15 cellular contexts compared by ENCODE assay signal in genomic region chr6:3868544-3868943, GRCh38. TPM values are rescaled to one million over a fixed set of nuclear protein-coding genes. Genes with fewer than 3 reads are reported as not detected.
A peak's percentile ranks its signal among the peaks of the same experiment; 100 is the strongest.
DNase-seq lines count a peak whose midpoint lies in the region; ATAC-seq, FAIRE-seq and TF ChIP-seq lines count a peak whose summit lies in the region.
"Had no signal": no experiment of that assay in that cellular context is flagged by ENCODE, and none has a peak within 500 bp of the region (broad histone marks: within the 10 kb centered on the region; RNA-seq: fewer than 3 reads in every experiment).

No MANE protein-coding gene starts in this region.

- peaks cover 6% of the 10 kb centered on the region for H3K27me3 Mint-ChIP-seq in activated CD4-positive, alpha-beta T cell treated with anti-CD3 and anti-CD28 coated beads, Interleukin-2, amount 10 ng/mL, durations not matched to agents 7 days and 5 days

- H3K27me3 ChIP-seq in SK-N-SH (ENCODE audit: insufficient read depth) (no peaks in the 10 kb centered on the region), pancreas (no peaks in the 10 kb centered on the region)
- H3K27me3 ChIP-seq: upper lobe of right lung had no signal

- H3K27ac Mint-ChIP-seq in activated CD4-positive, alpha-beta T cell treated with anti-CD3 and anti-CD28 coated beads, Interleukin-2, amount 10 ng/mL, durations not matched to agents 7 days and 5 days = peak overlapping the region; percentile 67

- H4K20me1 ChIP-seq in SK-N-SH (ENCODE audit: insufficient read depth) = no peaks in the 10 kb centered on the region

- no peaks in the 10 kb centered on the region for H3K9me2 ChIP-seq in SK-N-SH

- H3K9me3 Mint-ChIP-seq in activated CD4-positive, alpha-beta T cell treated with anti-CD3 and anti-CD28 coated beads, Interleukin-2, amount 10 ng/mL, durations not matched to agents 7 days and 5 days = peaks cover 2% of the 10 kb centered on the region
- H3K9me3 Mint-ChIP-seq: central memory CD8-positive, alpha-beta T cell had no signal

- H3K4me3 Mint-ChIP-seq in activated CD4-positive, alpha-beta T cell treated with anti-CD3 and anti-CD28 coated beads, Interleukin-2, amount 10 ng/mL, durations not matched to agents 7 days and 5 days = no peak overlapping the region
- H3K4me3 Mint-ChIP-seq: central memory CD8-positive, alpha-beta T cell had no signal

- 0 out of 2 replicates have a peak overlapping the region, but pooled peaks have one; percentile 6 for H3K4me2 ChIP-seq in SK-N-SH

- POLR2A ChIA-PET in activated CD4-positive, alpha-beta T cell treated with anti-CD3 and anti-CD28 coated beads, Interleukin-2, amount 10 ng/mL, durations not matched to agents 7 days and 5 days (lab: Charles Lee) = no interaction called here
- POLR2A ChIA-PET in SK-N-SH (lab: Yijun Ruan, JAX) = no interaction called here

- TF ChIP-seq CTCF in SK-N-SH (IDR thresholded peaks at IDR 0.05) (no peak), fibroblast of mammary gland (conservative IDR thresholded peaks at IDR 0.05; ENCODE audit: control insufficient read depth, insufficient read depth, low read depth, low read length) (no peak), pancreas (IDR thresholded peaks at IDR 0.05) (no peak)

- no peak overlapping the region for H2AFZ ChIP-seq in SK-N-SH (ENCODE audit: low read depth)

- 77% methylated on average over 7 of the region's 7 CpGs for WGBS in SK-N-SH (ENCODE audit: low lambda C conversion rate)
- WGBS in pancreas, 2 donors = 89 to 93% methylated on average over 7 of the region's 7 CpGs

- no peak for TF ChIP-seq EP300 in SK-N-SH (IDR thresholded peaks at IDR 0.05; ENCODE audit: borderline replicate concordance in 1 of 2, low read depth in 1 of 2, low read length in 1 of 2)

- H3K9me3 ChIP-seq in SK-N-SH (no peaks in the 10 kb centered on the region), pancreas (no peaks in the 10 kb centered on the region)
- H3K9me3 ChIP-seq: upper lobe of right lung had no signal

- no peaks in the 10 kb centered on the region for H3K79me2 ChIP-seq in SK-N-SH (ENCODE audit: insufficient read depth)

- H3K4me1 ChIP-seq in SK-N-SH (ENCODE audit: control insufficient read depth in 1 of 2, insufficient read depth in 2 of 2, low read depth in 1 of 2, low read length in 1 of 2) = no peaks in the 10 kb centered on the region
- H3K4me1 ChIP-seq in pancreas = peaks cover 9 to 12% (median 10%) of the 10 kb centered on the region in 3 donors
- H3K4me1 ChIP-seq: upper lobe of right lung had no signal

- no peak overlapping the region for H3K9ac ChIP-seq in SK-N-SH

- no peaks in the 10 kb centered on the region for H3F3A ChIP-seq in SK-N-SH (replicated peaks; ENCODE audit: insufficient read depth)

- TF ChIP-seq RAD21 in SK-N-SH (IDR thresholded peaks at IDR 0.05; ENCODE audit: low read length) = no peak

- CTCF ChIA-PET in activated CD4-positive, alpha-beta T cell treated with anti-CD3 and anti-CD28 coated beads, Interleukin-2, amount 10 ng/mL, durations not matched to agents 7 days and 5 days (lab: Charles Lee) = interaction anchor here (4.0 kb wide), 1 partner anchor 19 kb away, joined by 33 read pairs; the partner anchor contains the start of gene FAM50B
- CTCF ChIA-PET in SK-N-SH (lab: Yijun Ruan, JAX) = interaction anchor here (1.7 kb wide), 1 partner anchor 20 kb away, joined by 7 read pairs; the partner anchor contains the start of gene FAM50B

- H3K36me3 ChIP-seq in SK-N-SH (replicated peaks in 1 of 2; ENCODE audit: control insufficient read depth in 1 of 2, insufficient read depth in 2 of 2, low read length in 1 of 2) (no peaks in the 10 kb centered on the region), pancreas (no peaks in the 10 kb centered on the region)
- H3K36me3 ChIP-seq: upper lobe of right lung had no signal

- H3K27ac ChIP-seq in SK-N-SH (ENCODE audit: low read depth in 2 of 2, low read length in 1 of 2) (no peak overlapping the region), pancreas (no peak overlapping the region)
- H3K27ac ChIP-seq: epithelial cell of prostate, upper lobe of right lung had no signal

- DNase-seq in activated CD4-positive, alpha-beta T cell treated with anti-CD3 and anti-CD28 coated beads, Interleukin-2, amount 10 ng/mL, durations not matched to agents 7 days and 5 days = no peak
- DNase-seq in activated CD4-positive, alpha-beta T cell treated with anti-CD3 and anti-CD28 coated beads for 48 hours = no peak
- DNase-seq in SK-N-SH (no peak), fibroblast of mammary gland (ENCODE audit: low read depth) (peak; percentile 75), pancreas (no peak)
- peak; percentile 20 for DNase-seq in stimulated activated CD8-positive, alpha-beta memory T cell treated with anti-CD3 and anti-CD28 coated beads, Interleukin-4, amount 100 ng/mL, for 48 hours
- DNase-seq in stimulated activated CD4-positive, alpha-beta T cell treated with anti-CD3 and anti-CD28 coated beads, Interleukin-2, amount 100 ng/mL, for 48 hours = no peak
- DNase-seq: ACHN; activated naive CD4-positive, alpha-beta T cell treated with anti-CD3 and anti-CD28 coated beads, Interleukin-2, amount 50 U/mL, for 16 hours; DMS79; upper lobe of right lung had no signal

- intact Hi-C loops in pancreas (cut with DNase I) = no loop called here

- no peaks in the 10 kb centered on the region for H3K36me3 Mint-ChIP-seq in activated CD4-positive, alpha-beta T cell treated with anti-CD3 and anti-CD28 coated beads, Interleukin-2, amount 10 ng/mL, durations not matched to agents 7 days and 5 days (ENCODE audit: low read depth)

- H3K4me1 Mint-ChIP-seq in activated CD4-positive, alpha-beta T cell treated with anti-CD3 and anti-CD28 coated beads, Interleukin-2, amount 10 ng/mL, durations not matched to agents 7 days and 5 days = peaks cover 24% of the 10 kb centered on the region

- no peak for ATAC-seq in HG03139 (IDR thresholded peaks at IDR 0.05; ENCODE audit: unreplicated experiment)
- no peak for ATAC-seq in pancreas
- ATAC-seq: GM12878, upper lobe of right lung had no signal

- no peak overlapping the region for H3K4me3 ChIP-seq in SK-N-SH (ENCODE audit: low read depth in 2 of 2, low read length in 1 of 2)
- no peak overlapping the region for H3K4me3 ChIP-seq in fibroblast of mammary gland (ENCODE audit: control insufficient read depth, low read depth, low read length)
- no peak overlapping the region for H3K4me3 ChIP-seq in pancreas
- H3K4me3 ChIP-seq: GM12878, upper lobe of right lung had no signal

- FAIRE-seq in pancreas (lab: Jason Lieb, UNC) = no peak
- FAIRE-seq: GM12878 had no signal

TF ChIP-seq in SK-N-SH, 30 proteins besides CTCF, POLR2A, EP300 and RAD21:
- TF ChIP-seq TCF12 (IDR thresholded peaks at IDR 0.05) (no peak), EZH2phosphoT487 (IDR thresholded peaks at IDR 0.05; ENCODE audit: borderline replicate concordance, low read depth) (no peak)

RNA-seq across cellular contexts. Expression of gene FAM50B, which starts 19.4 kb away (rescaled TPM):
- 10 to 100 TPM; 12.0 to 12.7 TPM for total RNA-seq in activated CD4-positive, alpha-beta T cell treated with anti-CD3 and anti-CD28 coated beads, Interleukin-2, amount 10 ng/mL, durations not matched to agents 7 days and 5 days
- polyA plus RNA-seq in SK-N-SH (2012; rRNA removed) (12.9 and 13.8 TPM in 2 replicates), pancreas (1 to 10 TPM; 4.1 to 9.7 TPM)
- polyA plus RNA-seq in SK-N-SH (2012; cell fraction: cytosol; rRNA removed) = 8.0 and 10.9 TPM in 2 replicates
- 8.0 and 8.2 TPM in 2 replicates for polyA plus RNA-seq in SK-N-SH (2012; cell fraction: nucleus; rRNA removed)
- 1 to 10 TPM; 3.6 to 8.7 (median 5.9) TPM for total RNA-seq in pancreas

Comparison
In these comparisons a context has a peak if more than half of its experiments do, and no peak if none do; other contexts are left out.
1. DNase-seq: peak in fibroblast of mammary gland (single experiment) and stimulated activated CD8-positive, alpha-beta memory T cell treated with anti-CD3 and anti-CD28 coated beads, Interleukin-4, amount 100 ng/mL, for 48 hours (single experiment); none in activated CD4-positive, alpha-beta T cell treated with anti-CD3 and anti-CD28 coated beads, Interleukin-2, amount 10 ng/mL, durations not matched to agents 7 days and 5 days (single experiment), activated CD4-positive, alpha-beta T cell treated with anti-CD3 and anti-CD28 coated beads for 48 hours (single experiment), SK-N-SH (single experiment), pancreas (0 of 6) and stimulated activated CD4-positive, alpha-beta T cell treated with anti-CD3 and anti-CD28 coated beads, Interleukin-2, amount 100 ng/mL, for 48 hours (0 of 2).